In genomic region chr20:29519605-29520241, GRCh38 we compare ENCODE assay signal across 8 cellular contexts.
DNase-seq lines count a peak whose midpoint lies in the region; ATAC-seq and TF ChIP-seq lines count a peak whose summit lies in the region.
"Not testable (repeated sequence)": the region's sequence is repeated elsewhere in the genome, so short reads cannot be mapped to it uniquely, and the experiment has no call there.

No MANE protein-coding gene starts in this region.

- not testable (repeated sequence) for H3K9me3 ChIP-seq in BE2C; mammary epithelial cell (replicated peaks; ENCODE audit: insufficient read depth, low read length)
- peaks cover 0 to 21% (median 0%) of the 10 kb centered on the region in 11 donors for H3K9me3 ChIP-seq in heart right ventricle

- not testable (repeated sequence) for H3K36me3 ChIP-seq in BE2C; KMS-11 (ENCODE audit: insufficient read depth); mammary epithelial cell (ENCODE audit: insufficient read depth, low read length); heart right ventricle

- not testable (repeated sequence) for H2AFZ ChIP-seq in KMS-11 (ENCODE audit: low read depth); mammary epithelial cell (ENCODE audit: low read depth, low read length)

- not testable (repeated sequence) for BruUV-seq in mammary epithelial cell (replicated peaks; lab: Mats Ljungman, UMichigan)

- H3K27ac ChIP-seq in KMS-11; mammary epithelial cell (ENCODE audit: insufficient read depth, low read depth, low read length); heart right ventricle: not testable (repeated sequence)

- DNase-seq in BE2C, mammary epithelial cell, heart right ventricle: not testable (repeated sequence)
- DNase-seq in NOMO-1 treated with DMSO at 0.1 percent for 48 hours (lab: John Stamatoyannopoulos, UW; ENCODE audit: unreplicated experiment) (peak; percentile 39), SW480 (ENCODE audit: low spot score) (peak; percentile 43), renal cortical epithelial cell (ENCODE audit: low read depth) (peak; percentile 2)

- not testable (repeated sequence) for H3K4me2 ChIP-seq in KMS-11; mammary epithelial cell (ENCODE audit: insufficient read depth, low read depth, low read length)

- H3K27me3 ChIP-seq in BE2C; KMS-11 (ENCODE audit: insufficient read depth, low read depth); mammary epithelial cell (ENCODE audit: insufficient read depth, low read length); heart right ventricle: not testable (repeated sequence)

- intact Hi-C loops in mammary epithelial cell (cut with micrococcal nuclease); heart right ventricle (cut with DNase I): not testable (repeated sequence)

- H3K79me2 ChIP-seq in KMS-11 (ENCODE audit: insufficient read depth, low read depth); mammary epithelial cell (ENCODE audit: insufficient read depth, low read length): not testable (repeated sequence)

- in situ Hi-C loops in mammary epithelial cell (cut with MboI; ENCODE audit: low sequenced_read_pairs in 2 of 2): not testable (repeated sequence)

- not testable (repeated sequence) for H4K20me1 ChIP-seq in KMS-11 (ENCODE audit: insufficient read depth); mammary epithelial cell (ENCODE audit: insufficient read depth, low read length)

- not testable (repeated sequence) for H3K9ac ChIP-seq in KMS-11; mammary epithelial cell (ENCODE audit: insufficient read depth, low read length)

- ATAC-seq in heart right ventricle: not testable (repeated sequence)

- H3K4me1 ChIP-seq in BE2C; KMS-11 (ENCODE audit: low read depth, poor library complexity, severe bottlenecking); mammary epithelial cell (ENCODE audit: insufficient read depth, low read length); heart right ventricle: not testable (repeated sequence)

- dilution Hi-C loops in mammary epithelial cell (cut with HindIII; ENCODE audit: low sequenced_read_pairs): not testable (repeated sequence)

- 34% methylated on average over 5 of the region's 5 CpGs for WGBS in mammary epithelial cell (ENCODE audit: low coverage, missing lambda C conversion rate)
- WGBS in heart right ventricle, 2 donors: 35 to 41% methylated on average over 5 of the region's 5 CpGs

- peak; percentile 59 for TF ChIP-seq CTCF in BE2C (IDR thresholded peaks at IDR 0.05; ENCODE audit: low read depth, low read length)
- peak; percentile 32; the same call in 1 of the 3 replicates for TF ChIP-seq CTCF in GM12872 (IDR thresholded peaks at IDR 0.05; ENCODE audit: insufficient read depth, low read depth, low read length)
- TF ChIP-seq CTCF in KMS-11 (conservative IDR thresholded peaks at IDR 0.05; ENCODE audit: low read depth, low read length): peak; percentile 62
- TF ChIP-seq CTCF in mammary epithelial cell (conservative IDR thresholded peaks at IDR 0.05 in 1 of 2, IDR thresholded peaks at IDR 0.05 in 1 of 2; ENCODE audit: extremely low read depth in 1 of 2, insufficient read depth in 1 of 2, low read depth in 1 of 2, low read length in 2 of 2): peak; percentile 28 to 45
- TF ChIP-seq CTCF in heart right ventricle (IDR thresholded peaks at IDR 0.05): peak in 8 of 9 donors; percentile 33 to 65 (median 50)

- not testable (repeated sequence) for H3K4me3 ChIP-seq in BE2C (ENCODE audit: low read depth, low read length); KMS-11 (IDR thresholded peaks at IDR 0.05; ENCODE audit: insufficient read depth, low read depth, low read length); mammary epithelial cell (replicated peaks in 1 of 3; ENCODE audit: insufficient read depth in 1 of 3, low read depth in 2 of 3, low read length in 3 of 3); heart right ventricle

- CTCF ChIA-PET in mammary epithelial cell (lab: Charles Lee; ENCODE audit: low non-redundant PET): not testable (repeated sequence)
